ENCODE assay signal across 28 cellular contexts in genomic region chr10:36606234-36606839, GRCh38.
DNase-seq lines count a peak whose midpoint lies in the region; ATAC-seq and TF ChIP-seq lines count a peak whose summit lies in the region.
"Had no signal": no experiment of that assay in that cellular context is flagged by ENCODE, and none has a peak within 500 bp of the region (broad histone marks: within the 10 kb centered on the region; RNA-seq: fewer than 3 reads in every experiment).

No MANE protein-coding gene starts in this region.

- H3K27ac Mint-ChIP-seq in T-helper 2 cell treated with Interferon-gamma antibody and Interleukin-4, amounts not matched to agents 5 μg/mL and 100 μg/mL, for 36 hours = no peak overlapping the region
- H3K27ac Mint-ChIP-seq: activated B cell treated with CpG ODN at 0.5 μM for 24 hours; activated CD8-positive, alpha-beta memory T cell treated with anti-CD3 and anti-CD28 coated beads, Interleukin-2, amount 10 ng/mL, durations not matched to agents 7 days and 5 days; activated naive CD8-positive, alpha-beta T cell treated with anti-CD3 and anti-CD28 coated beads, Interleukin-2, amount 50 U/mL, for 24 hours; brain; H9; stimulated activated memory B cell treated with anti-CD40 and anti-IgM and Interleukin-4, amounts not matched to agents 10 μg/mL and 1 μg/mL and 100 μg/mL, for 72 hours had no signal

- intact Hi-C loops in PC-3 (cut with micrococcal nuclease) = loop anchor here (1.0 to 10.0 kb wide), 2 partner anchors 434 to 972 kb away; no protein-coding TSS in a partner anchor

- H3K27me3 ChIP-seq in PC-3 (ENCODE audit: low read length) (no peaks in the 10 kb centered on the region), brain microvascular endothelial cell (replicated peaks) (no peaks in the 10 kb centered on the region), osteoblast (ENCODE audit: insufficient read depth, low read length) (no peaks in the 10 kb centered on the region)
- H3K27me3 ChIP-seq: right lobe of liver, upper lobe of left lung had no signal

- H3K9me3 ChIP-seq in PC-3 (ENCODE audit: low read length) = no peaks in the 10 kb centered on the region
- H3K9me3 ChIP-seq in osteoblast (ENCODE audit: low read depth, low read length) = no peaks in the 10 kb centered on the region
- H3K9me3 ChIP-seq: right lobe of liver, upper lobe of left lung had no signal

- H3K4me2 ChIP-seq in PC-3 (ENCODE audit: low read length) (peak overlapping the region; percentile 19), osteoblast (ENCODE audit: insufficient read depth, low read length) (no peak overlapping the region)

- peak overlapping the region; percentile 2; the same call in 1 of the 2 replicates for H3K9ac ChIP-seq in PC-3 (ENCODE audit: low read length)
- H3K9ac ChIP-seq: parathyroid adenoma had no signal

- in situ Hi-C loops in brain microvascular endothelial cell (cut with HindIII; ENCODE audit: low pct_ligation_motif_present, low sequenced_read_pairs) = no loop called here

- H3K79me2 ChIP-seq in PC-3 (ENCODE audit: low read length) (no peaks in the 10 kb centered on the region), osteoblast (ENCODE audit: insufficient read depth, low read length) (no peaks in the 10 kb centered on the region)
- H3K79me2 ChIP-seq: parathyroid adenoma had no signal

- no peaks in the 10 kb centered on the region for H3K4me1 Mint-ChIP-seq in T-helper 2 cell treated with Interferon-gamma antibody and Interleukin-4, amounts not matched to agents 5 μg/mL and 100 μg/mL, for 36 hours (ENCODE audit: low read depth)
- H3K4me1 Mint-ChIP-seq: activated B cell treated with CpG ODN at 0.5 μM for 24 hours; activated CD8-positive, alpha-beta memory T cell treated with anti-CD3 and anti-CD28 coated beads, Interleukin-2, amount 10 ng/mL, durations not matched to agents 7 days and 5 days; activated naive CD8-positive, alpha-beta T cell treated with anti-CD3 and anti-CD28 coated beads, Interleukin-2, amount 50 U/mL, for 24 hours; brain; stimulated activated memory B cell treated with anti-CD40 and anti-IgM and Interleukin-4, amounts not matched to agents 10 μg/mL and 1 μg/mL and 100 μg/mL, for 72 hours had no signal

- DNase-seq in ELR (ENCODE audit: low read depth) = peak; percentile 20
- DNase-seq in PC-3 = peak; percentile 86
- DNase-seq in brain microvascular endothelial cell = peak; percentile 32
- DNase-seq in osteoblast (ENCODE audit: insufficient read length, low spot score, missing footprints) = peak; percentile 83
- DNase-seq in COLO829 (ENCODE audit: low spot score) = no peak
- DNase-seq in T-helper 2 cell treated with Interferon-gamma antibody and Interleukin-4, amounts not matched to agents 5 μg/mL and 100 μg/mL, for 36 hours (ENCODE audit: low spot score) = no peak
- no peak for DNase-seq in cerebellum (ENCODE audit: low spot score)
- DNase-seq: activated B cell treated with CpG ODN at 0.5 μM for 24 hours; activated CD4-positive, alpha-beta T cell treated with anti-CD3 and anti-CD28 coated beads, Interleukin-2, amount 50 U/mL, for 1 hour; activated CD8-positive, alpha-beta memory T cell treated with anti-CD3 and anti-CD28 coated beads, Interleukin-2, amount 10 ng/mL, durations not matched to agents 7 days and 5 days; activated naive CD8-positive, alpha-beta T cell treated with anti-CD3 and anti-CD28 coated beads, Interleukin-2, amount 50 U/mL, for 24 hours; activated T-cell treated with anti-CD3 and anti-CD28 coated beads, Interleukin-2, amount 50 U/mL, for 48 hours; effector CD8-positive, alpha-beta T cell; erythroblast; H9; left cardiac atrium; MM.1S; NCI-H1436 treated with DMSO at 0.1 percent for 48 hours; NCI-H2107; NCI-H446 treated with DMSO at 0.1 percent for 48 hours; NCI-H82; right lobe of liver; stimulated activated CD4-positive, alpha-beta T cell treated with anti-CD3 and anti-CD28 coated beads, Interleukin-4, amount 100 ng/mL, for 24 hours; SW 1271; upper lobe of left lung had no signal

- no TSS peak for BruUV-seq in PC-3 (replicated peaks; lab: Mats Ljungman, UMichigan)

- H3K27me3 Mint-ChIP-seq in T-helper 2 cell treated with Interferon-gamma antibody and Interleukin-4, amounts not matched to agents 5 μg/mL and 100 μg/mL, for 36 hours (ENCODE audit: low read depth) = no peaks in the 10 kb centered on the region
- H3K27me3 Mint-ChIP-seq: activated B cell treated with CpG ODN at 0.5 μM for 24 hours; activated CD8-positive, alpha-beta memory T cell treated with anti-CD3 and anti-CD28 coated beads, Interleukin-2, amount 10 ng/mL, durations not matched to agents 7 days and 5 days; activated naive CD8-positive, alpha-beta T cell treated with anti-CD3 and anti-CD28 coated beads, Interleukin-2, amount 50 U/mL, for 24 hours; brain; stimulated activated memory B cell treated with anti-CD40 and anti-IgM and Interleukin-4, amounts not matched to agents 10 μg/mL and 1 μg/mL and 100 μg/mL, for 72 hours had no signal

- H3K4me3 Mint-ChIP-seq in T-helper 2 cell treated with Interferon-gamma antibody and Interleukin-4, amounts not matched to agents 5 μg/mL and 100 μg/mL, for 36 hours = no peak overlapping the region
- H3K4me3 Mint-ChIP-seq: activated B cell treated with CpG ODN at 0.5 μM for 24 hours; activated CD8-positive, alpha-beta memory T cell treated with anti-CD3 and anti-CD28 coated beads, Interleukin-2, amount 10 ng/mL, durations not matched to agents 7 days and 5 days; activated naive CD8-positive, alpha-beta T cell treated with anti-CD3 and anti-CD28 coated beads, Interleukin-2, amount 50 U/mL, for 24 hours; brain; H9; stimulated activated memory B cell treated with anti-CD40 and anti-IgM and Interleukin-4, amounts not matched to agents 10 μg/mL and 1 μg/mL and 100 μg/mL, for 72 hours had no signal

- H3K4me1 ChIP-seq in PC-3 (ENCODE audit: insufficient read depth, low read length) = peaks cover 50% of the 10 kb centered on the region
- peaks cover 24% of the 10 kb centered on the region for H3K4me1 ChIP-seq in osteoblast (ENCODE audit: insufficient read depth, low read length)
- H3K4me1 ChIP-seq: parathyroid adenoma, right lobe of liver, upper lobe of left lung had no signal

- peak; percentile 62 for ATAC-seq in PC-3
- ATAC-seq: activated CD8-positive, alpha-beta memory T cell treated with anti-CD3 and anti-CD28 coated beads, Interleukin-2, amount 10 ng/mL, durations not matched to agents 7 days and 5 days; activated naive CD8-positive, alpha-beta T cell treated with anti-CD3 and anti-CD28 coated beads, Interleukin-2, amount 50 U/mL, for 24 hours; left cardiac atrium; right lobe of liver; stimulated activated memory B cell treated with anti-CD40 and anti-IgM and Interleukin-4, amounts not matched to agents 10 μg/mL and 1 μg/mL and 100 μg/mL, for 72 hours had no signal

- H4K20me1 ChIP-seq in PC-3 (ENCODE audit: low read length) = no peaks in the 10 kb centered on the region
- no peaks in the 10 kb centered on the region for H4K20me1 ChIP-seq in osteoblast (ENCODE audit: insufficient read depth, low read length)

- peaks cover 5% of the 10 kb centered on the region for H3F3A ChIP-seq in PC-3 (ENCODE audit: low read length, unreplicated experiment)

- peak overlapping the region; percentile 14 for H3K27ac ChIP-seq in PC-3 (ENCODE audit: low read length)
- no peak overlapping the region for H3K27ac ChIP-seq in brain microvascular endothelial cell
- H3K27ac ChIP-seq in osteoblast (ENCODE audit: low read depth, low read length) = no peak overlapping the region
- H3K27ac ChIP-seq: parathyroid adenoma, right lobe of liver, upper lobe of left lung had no signal

- no peak overlapping the region for H3K4me3 ChIP-seq in PC-3 (ENCODE audit: low read length)
- H3K4me3 ChIP-seq in brain microvascular endothelial cell (ENCODE audit: low read depth, low read length) = no peak overlapping the region
- H3K4me3 ChIP-seq in osteoblast (ENCODE audit: insufficient read depth, low read length) = no peak overlapping the region
- H3K4me3 ChIP-seq: right lobe of liver, upper lobe of left lung had no signal

- CTCF ChIA-PET in PC-3 (lab: Charles Lee) = interaction anchor here (0.7 kb wide), 1 partner anchor 86 kb away, joined by 4 read pairs; no protein-coding TSS in a partner anchor

- H3K9me3 Mint-ChIP-seq in T-helper 2 cell treated with Interferon-gamma antibody and Interleukin-4, amounts not matched to agents 5 μg/mL and 100 μg/mL, for 36 hours = peaks cover 28% of the 10 kb centered on the region
- H3K9me3 Mint-ChIP-seq: activated B cell treated with CpG ODN at 0.5 μM for 24 hours; activated naive CD8-positive, alpha-beta T cell treated with anti-CD3 and anti-CD28 coated beads, Interleukin-2, amount 50 U/mL, for 24 hours; brain; H9; stimulated activated memory B cell treated with anti-CD40 and anti-IgM and Interleukin-4, amounts not matched to agents 10 μg/mL and 1 μg/mL and 100 μg/mL, for 72 hours had no signal

- H3K9me2 ChIP-seq in PC-3 (replicated peaks; ENCODE audit: low read length) = no peaks in the 10 kb centered on the region

- H3K36me3 ChIP-seq in PC-3 (ENCODE audit: low read depth, low read length) (no peaks in the 10 kb centered on the region), brain microvascular endothelial cell (replicated peaks) (no peaks in the 10 kb centered on the region), osteoblast (ENCODE audit: insufficient read depth, low read length) (no peaks in the 10 kb centered on the region)
- H3K36me3 ChIP-seq: right lobe of liver, upper lobe of left lung had no signal

- peak; percentile 53 for TF ChIP-seq CTCF in PC-3 (conservative IDR thresholded peaks at IDR 0.05; ENCODE audit: low read depth, low read length)
- TF ChIP-seq CTCF in brain microvascular endothelial cell (IDR thresholded peaks at IDR 0.05; ENCODE audit: low read depth, low read length, missing control alignments) = no peak
- TF ChIP-seq CTCF in osteoblast (IDR thresholded peaks at IDR 0.05; ENCODE audit: extremely low read depth, low read depth, low read length) = no peak

- H3K36me3 Mint-ChIP-seq in T-helper 2 cell treated with Interferon-gamma antibody and Interleukin-4, amounts not matched to agents 5 μg/mL and 100 μg/mL, for 36 hours (ENCODE audit: low read depth) = no peaks in the 10 kb centered on the region
- H3K36me3 Mint-ChIP-seq: activated CD8-positive, alpha-beta memory T cell treated with anti-CD3 and anti-CD28 coated beads, Interleukin-2, amount 10 ng/mL, durations not matched to agents 7 days and 5 days; brain; stimulated activated memory B cell treated with anti-CD40 and anti-IgM and Interleukin-4, amounts not matched to agents 10 μg/mL and 1 μg/mL and 100 μg/mL, for 72 hours had no signal

- H2AFZ ChIP-seq in PC-3 (ENCODE audit: low read length) (peak overlapping the region; percentile 13), osteoblast (ENCODE audit: low read length) (no peak overlapping the region)
- H2AFZ ChIP-seq: parathyroid adenoma had no signal

- POLR2A ChIA-PET in PC-3 (lab: Charles Lee; ENCODE audit: unreplicated experiment) = no interaction called here

Comparison
In these comparisons a context has a peak if more than half of its experiments do, and no peak if none do; other contexts are left out.
1. DNase-seq: peak in ELR (single experiment), PC-3 (single experiment), brain microvascular endothelial cell (single experiment) and osteoblast (single experiment); none in COLO829 (single experiment), T-helper 2 cell treated with Interferon-gamma antibody and Interleukin-4, amounts not matched to agents 5 μg/mL and 100 μg/mL, for 36 hours (single experiment) and cerebellum (single experiment).